ENCODE assay signal across 8 cellular contexts in genomic region chr6:13708679-13709261, GRCh38. TPM values are rescaled to one million over a fixed set of nuclear protein-coding genes. Genes with fewer than 3 reads are reported as not detected.
A peak's percentile ranks its signal among the peaks of the same experiment; 100 is the strongest.
DNase-seq lines count a peak whose midpoint lies in the region; ATAC-seq and TF ChIP-seq lines count a peak whose summit lies in the region.

No MANE protein-coding gene starts in this region.

- peaks cover 0 to 45% (median 20%) of the 10 kb centered on the region in 4 donors for H3K4me1 ChIP-seq in tibial artery

- H3K4me3 Mint-ChIP-seq in activated T-cell treated with anti-CD3 and anti-CD28 coated beads, Interleukin-2, amount 50 U/mL, for 4 hours = peak overlapping the region; percentile 99
- peak overlapping the region; percentile 96 for H3K4me3 Mint-ChIP-seq in activated naive CD8-positive, alpha-beta T cell

- intact Hi-C loops in tibial artery (cut with DNase I; ENCODE audit: low total_unique reads) = loop anchor here (10.0 kb wide), 1 partner anchor 84 kb away; no protein-coding TSS in a partner anchor

- peak overlapping the region; percentile 98 for H3K27ac Mint-ChIP-seq in activated naive CD8-positive, alpha-beta T cell

- no peaks in the 10 kb centered on the region for H3K36me3 ChIP-seq in tibial artery

- H3K9me3 ChIP-seq in tibial artery = no peaks in the 10 kb centered on the region

- H3K9me3 Mint-ChIP-seq in activated T-cell treated with anti-CD3 and anti-CD28 coated beads, Interleukin-2, amount 50 U/mL, for 4 hours = no peaks in the 10 kb centered on the region
- no peaks in the 10 kb centered on the region for H3K9me3 Mint-ChIP-seq in activated naive CD8-positive, alpha-beta T cell (ENCODE audit: low read depth)

- H3K27me3 Mint-ChIP-seq in activated T-cell treated with anti-CD3 and anti-CD28 coated beads, Interleukin-2, amount 50 U/mL, for 4 hours (ENCODE audit: low read depth) = no peaks in the 10 kb centered on the region
- no peaks in the 10 kb centered on the region for H3K27me3 Mint-ChIP-seq in activated naive CD8-positive, alpha-beta T cell

- peaks cover 3% of the 10 kb centered on the region for H3K36me3 Mint-ChIP-seq in activated T-cell treated with anti-CD3 and anti-CD28 coated beads, Interleukin-2, amount 50 U/mL, for 4 hours (ENCODE audit: insufficient read depth)
- H3K36me3 Mint-ChIP-seq in activated naive CD8-positive, alpha-beta T cell = peaks cover 5% of the 10 kb centered on the region

- peak overlapping the region; percentile 76 to 92 for H3K4me3 ChIP-seq in tibial artery

- no peak for TF ChIP-seq CTCF in tibial artery (IDR thresholded peaks at IDR 0.05)

- H3K27me3 ChIP-seq in tibial artery = no peaks in the 10 kb centered on the region

- H3K4me1 Mint-ChIP-seq in activated T-cell treated with anti-CD3 and anti-CD28 coated beads, Interleukin-2, amount 50 U/mL, for 4 hours (ENCODE audit: low read depth) = peaks cover 45% of the 10 kb centered on the region
- peaks cover 48% of the 10 kb centered on the region for H3K4me1 Mint-ChIP-seq in activated naive CD8-positive, alpha-beta T cell (ENCODE audit: low read depth)

- no peak for ATAC-seq in activated T-cell treated with anti-CD3 and anti-CD28 coated beads, Interleukin-2, amount 50 U/mL, for 4 hours
- no peak for ATAC-seq in GM19023 (IDR thresholded peaks at IDR 0.05; ENCODE audit: unreplicated experiment)
- ATAC-seq in HG02642 (IDR thresholded peaks at IDR 0.05; ENCODE audit: poor library complexity, unreplicated experiment) = no peak

- H3K27ac ChIP-seq in tibial artery = peak overlapping the region; percentile 92 to 96

- no peak for DNase-seq in activated T-cell treated with anti-CD3 and anti-CD28 coated beads, Interleukin-2, amount 50 U/mL, for 4 hours
- DNase-seq in activated T-cell treated with anti-CD3 and anti-CD28 coated beads, Interleukin-2, amount 50 U/mL, for 1 hour = no peak
- DNase-seq in kidney tubule cell (ENCODE audit: low spot score) = peak; percentile 11
- DNase-seq in tibial artery = no peak
- DNase-seq in activated effector memory CD4-positive, alpha-beta T cell treated with anti-CD3 and anti-CD28 coated beads, Interleukin-2, amount 50 U/mL, for 16 hours = no peak

RNA-seq across cellular contexts. Expression of gene RANBP9, which starts 2.9 kb away (rescaled TPM):
- 10 to 100 TPM; 49.2 to 61.3 (median 51.9) TPM for total RNA-seq in activated T-cell treated with anti-CD3 and anti-CD28 coated beads, Interleukin-2, amount 50 U/mL, for 4 hours
